ENCODE assay signal across 24 cellular contexts in genomic region chr5:93730124-93730523, GRCh38. TPM values are rescaled to one million over a fixed set of nuclear protein-coding genes. Genes with fewer than 3 reads are reported as not detected.
"Had no signal": no experiment of that assay in that cellular context is flagged by ENCODE, and none has a peak within 500 bp of the region (broad histone marks: within the 10 kb centered on the region; RNA-seq: fewer than 3 reads in every experiment).

No MANE protein-coding gene starts in this region.

- DNase-seq: colonic mucosa; cortex of kidney; dermis blood vessel endothelial cell; dorsolateral prefrontal cortex; effector CD4-positive, alpha-beta T cell; effector CD8-positive, alpha-beta T cell; effector memory CD4-positive, alpha-beta T cell; effector memory CD8-positive, alpha-beta T cell; endodermal cell; erythroblast; esophagus squamous epithelium; foreskin fibroblast; foreskin keratinocyte; foreskin melanocyte; gastrocnemius medialis; glutamatergic neuron; head of caudate nucleus; heart left ventricle; heart right ventricle had no signal

- H3K4me1 ChIP-seq: colonic mucosa, esophagus muscularis mucosa, esophagus squamous epithelium, foreskin keratinocyte, gastrocnemius medialis, gastroesophageal sphincter, heart left ventricle, heart right ventricle had no signal

- H3K27me3 Mint-ChIP-seq: dendritic cell treated with granulocyte-macrophage colony-stimulating factor and Interleukin-4, amounts not matched to agents 40 ng/mL and 50 ng/mL, for 4 days; effector memory CD8-positive, alpha-beta T cell had no signal

- H3K9me3 ChIP-seq: colonic mucosa, esophagus muscularis mucosa, esophagus squamous epithelium, gastrocnemius medialis, gastroesophageal sphincter, heart left ventricle, heart right ventricle had no signal

- H3K27ac Mint-ChIP-seq: dendritic cell treated with granulocyte-macrophage colony-stimulating factor and Interleukin-4, amounts not matched to agents 40 ng/mL and 50 ng/mL, for 4 days; effector memory CD8-positive, alpha-beta T cell; endodermal cell had no signal

- H3K27me3 ChIP-seq: colonic mucosa, dorsolateral prefrontal cortex, esophagus muscularis mucosa, esophagus squamous epithelium, foreskin keratinocyte, gastrocnemius medialis, gastroesophageal sphincter, heart left ventricle, heart right ventricle had no signal

- H3K9me3 Mint-ChIP-seq: dendritic cell treated with granulocyte-macrophage colony-stimulating factor and Interleukin-4, amounts not matched to agents 40 ng/mL and 50 ng/mL, for 4 days; effector memory CD8-positive, alpha-beta T cell; endodermal cell had no signal

- H3K36me3 ChIP-seq: colonic mucosa, esophagus muscularis mucosa, esophagus squamous epithelium, gastrocnemius medialis, gastroesophageal sphincter, heart left ventricle had no signal

- H3K4me3 Mint-ChIP-seq: dendritic cell treated with granulocyte-macrophage colony-stimulating factor and Interleukin-4, amounts not matched to agents 40 ng/mL and 50 ng/mL, for 4 days; effector memory CD8-positive, alpha-beta T cell; endodermal cell had no signal

- H3K4me1 Mint-ChIP-seq: endodermal cell had no signal

- H3K4me3 ChIP-seq: colonic mucosa, coronary artery, dorsolateral prefrontal cortex, esophagus muscularis mucosa, esophagus squamous epithelium, gastrocnemius medialis, gastroesophageal sphincter, heart left ventricle, heart right ventricle had no signal

- H3K27ac ChIP-seq: colonic mucosa, coronary artery, dorsolateral prefrontal cortex, epithelial cell of prostate, esophagus muscularis mucosa, esophagus squamous epithelium, foreskin keratinocyte, gastrocnemius medialis, gastroesophageal sphincter, heart left ventricle, heart right ventricle had no signal

RNA-seq across cellular contexts. Expression of gene POU5F2, which starts 11.3 kb away (rescaled TPM):
- polyA plus RNA-seq: foreskin keratinocyte had no signal
